ENCODE assay signal across 1 cellular context in the genomic region with DNA sequence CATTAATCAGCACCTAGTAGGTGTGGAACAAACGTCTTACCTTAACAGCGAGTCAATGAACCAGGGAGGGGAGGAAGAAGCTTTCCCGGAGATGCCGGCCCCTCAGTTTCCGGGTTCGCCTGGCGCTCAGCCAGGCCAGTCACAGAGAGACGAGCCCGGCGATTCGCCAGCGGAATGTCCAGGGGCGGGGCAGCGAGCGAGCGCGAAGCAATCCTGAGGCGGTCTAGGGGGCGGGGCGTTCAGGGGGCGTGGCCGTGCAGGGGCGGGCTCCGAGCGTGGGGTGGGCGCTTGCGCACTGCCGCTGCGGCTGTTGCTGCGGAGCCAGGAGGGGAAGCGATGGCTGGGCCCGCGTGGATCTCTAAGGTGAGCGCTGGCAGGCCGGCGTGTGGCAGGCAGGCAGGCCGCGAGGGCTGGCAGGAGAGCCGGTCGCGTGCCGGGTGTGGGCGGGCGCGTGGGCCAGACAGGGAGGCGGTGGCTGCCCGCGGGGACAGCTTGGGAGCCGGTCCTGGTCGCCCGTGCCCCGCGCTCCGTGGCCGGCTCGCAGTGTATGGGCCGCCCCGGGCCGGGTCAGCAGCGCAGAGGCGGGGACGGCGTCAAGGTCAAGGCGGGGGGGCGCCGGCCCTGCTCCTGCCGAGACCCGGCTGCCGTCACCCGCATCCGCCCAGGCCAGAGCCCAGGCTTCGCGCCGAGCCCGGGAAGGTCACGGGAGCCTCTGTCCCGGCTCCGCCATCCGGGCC.
TF ChIP-seq lines count a peak whose summit lies in the region.

TSS of gene IDH3A (plus strand) at position 295 of the 737 bp plus-strand sequence. CDS start at position 337, 42 bp downstream.

TF ChIP-seq in HepG2, 621 proteins besides CTCF, POLR2A, EP300 and RAD21 (continued from another document and continues in another):
- TF ChIP-seq PTBP1 (IDR thresholded peaks at IDR 0.05; ENCODE audit: low read depth, low read length, poor library complexity, severe bottlenecking) (no peak), ZNF121 (CRISPR knock-in tag; IDR thresholded peaks at IDR 0.05) (no peak), ZNF781 (CRISPR knock-in tag; IDR thresholded peaks at IDR 0.05; ENCODE audit: borderline replicate concordance, not compliant biosample characterization) (no peak), ZNF543 (CRISPR knock-in tag; IDR thresholded peaks at IDR 0.05) (no peak), CENPX (CRISPR knock-in tag; IDR thresholded peaks at IDR 0.05) (no peak), ZNF83 (CRISPR knock-in tag; IDR thresholded peaks at IDR 0.05; ENCODE audit: borderline replicate concordance) (no peak), NFKBIZ (CRISPR knock-in tag; IDR thresholded peaks at IDR 0.05) (0 out of 2 replicates have a peak, but pooled peaks have one; percentile 8), MAFF (IDR thresholded peaks at IDR 0.05; ENCODE audit: low read depth, low read length) (no peak), ZNF552 (CRISPR knock-in tag; IDR thresholded peaks at IDR 0.05; ENCODE audit: borderline replicate concordance) (no peak), ADNP (CRISPR knock-in tag; IDR thresholded peaks at IDR 0.05) (no peak), ZNF773 (CRISPR knock-in tag; IDR thresholded peaks at IDR 0.05; ENCODE audit: borderline replicate concordance) (no peak), ZNF318 (CRISPR knock-in tag; IDR thresholded peaks at IDR 0.05) (no peak), CCDC6 (CRISPR knock-in tag; IDR thresholded peaks at IDR 0.05) (peak; percentile 86; the same call in 1 of the 2 replicates), ZFP41 (CRISPR knock-in tag; IDR thresholded peaks at IDR 0.05; ENCODE audit: borderline replicate concordance) (no peak), NFE2L2 (IDR thresholded peaks at IDR 0.05; ENCODE audit: low read length) (no peak), ZNF441 (CRISPR knock-in tag; IDR thresholded peaks at IDR 0.05; ENCODE audit: borderline replicate concordance) (peak; percentile 69), JUN (CRISPR knock-in tag; IDR thresholded peaks at IDR 0.05) (0 out of 2 replicates have a peak, but pooled peaks have one; percentile 21), ESRRA (CRISPR knock-in tag; IDR thresholded peaks at IDR 0.05; ENCODE audit: low read depth) (peak; percentile 71; the same call in 1 of the 2 replicates), HNRNPLL (IDR thresholded peaks at IDR 0.05; ENCODE audit: low read depth, low read length, poor library complexity, severe bottlenecking) (no peak), NFYB (CRISPR knock-in tag; IDR thresholded peaks at IDR 0.05) (peak; percentile 76), ZNF292 (CRISPR knock-in tag; IDR thresholded peaks at IDR 0.05; ENCODE audit: borderline replicate concordance, low read depth) (no peak), AKAP8 (CRISPR knock-in tag; IDR thresholded peaks at IDR 0.05) (no peak), ARNTL (CRISPR knock-in tag; IDR thresholded peaks at IDR 0.05) (no peak), KDM5B (CRISPR knock-in tag; IDR thresholded peaks at IDR 0.05; ENCODE audit: borderline replicate concordance) (no peak), ERF (CRISPR knock-in tag; IDR thresholded peaks at IDR 0.05) (peak; percentile 23; the same call in 1 of the 2 replicates), TSC22D2 (CRISPR knock-in tag; IDR thresholded peaks at IDR 0.05; ENCODE audit: borderline replicate concordance) (0 out of 2 replicates have a peak, but pooled peaks have one; percentile 32), MEIS2 (CRISPR knock-in tag; IDR thresholded peaks at IDR 0.05) (no peak), KMT2B (CRISPR knock-in tag; IDR thresholded peaks at IDR 0.05) (no peak; the same call in 1 of the 2 replicates), PPARG (CRISPR knock-in tag; conservative IDR thresholded peaks at IDR 0.05) (no peak), BRF2 (CRISPR knock-in tag; IDR thresholded peaks at IDR 0.05) (no peak), ZBTB1 (CRISPR knock-in tag; IDR thresholded peaks at IDR 0.05; ENCODE audit: borderline replicate concordance) (no peak), ZMYM4 (CRISPR knock-in tag; IDR thresholded peaks at IDR 0.05) (no peak; the same call in 1 of the 2 replicates), ZNF12 (CRISPR knock-in tag; IDR thresholded peaks at IDR 0.05) (no peak), ZNF775 (CRISPR knock-in tag; IDR thresholded peaks at IDR 0.05; ENCODE audit: borderline replicate concordance) (no peak), SCMH1 (CRISPR knock-in tag; IDR thresholded peaks at IDR 0.05; ENCODE audit: borderline replicate concordance) (no peak), YEATS4 (CRISPR knock-in tag; IDR thresholded peaks at IDR 0.05; ENCODE audit: borderline replicate concordance) (peak; percentile 42; the same call in 1 of the 2 replicates)
- TF ChIP-seq, protein P1, sequence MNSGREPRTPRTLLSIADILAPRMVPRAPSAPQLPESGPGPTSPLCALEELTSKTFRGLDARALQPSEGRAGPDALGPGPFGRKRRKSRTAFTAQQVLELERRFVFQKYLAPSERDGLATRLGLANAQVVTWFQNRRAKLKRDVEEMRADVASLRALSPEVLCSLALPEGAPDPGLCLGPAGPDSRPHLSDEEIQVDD (CRISPR knock-in tag; IDR thresholded peaks at IDR 0.05; ENCODE audit: borderline replicate concordance), result peak; percentile 38; the same call in 1 of the 2 replicates
- TF ChIP-seq, protein P2, sequence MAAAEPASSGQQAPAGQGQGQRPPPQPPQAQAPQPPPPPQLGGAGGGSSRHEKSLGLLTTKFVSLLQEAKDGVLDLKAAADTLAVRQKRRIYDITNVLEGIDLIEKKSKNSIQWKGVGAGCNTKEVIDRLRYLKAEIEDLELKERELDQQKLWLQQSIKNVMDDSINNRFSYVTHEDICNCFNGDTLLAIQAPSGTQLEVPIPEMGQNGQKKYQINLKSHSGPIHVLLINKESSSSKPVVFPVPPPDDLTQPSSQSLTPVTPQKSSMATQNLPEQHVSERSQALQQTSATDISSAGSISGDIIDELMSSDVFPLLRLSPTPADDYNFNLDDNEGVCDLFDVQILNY (CRISPR knock-in tag; conservative IDR thresholded peaks at IDR 0.05), result no peak
- TF ChIP-seq, protein P3, sequence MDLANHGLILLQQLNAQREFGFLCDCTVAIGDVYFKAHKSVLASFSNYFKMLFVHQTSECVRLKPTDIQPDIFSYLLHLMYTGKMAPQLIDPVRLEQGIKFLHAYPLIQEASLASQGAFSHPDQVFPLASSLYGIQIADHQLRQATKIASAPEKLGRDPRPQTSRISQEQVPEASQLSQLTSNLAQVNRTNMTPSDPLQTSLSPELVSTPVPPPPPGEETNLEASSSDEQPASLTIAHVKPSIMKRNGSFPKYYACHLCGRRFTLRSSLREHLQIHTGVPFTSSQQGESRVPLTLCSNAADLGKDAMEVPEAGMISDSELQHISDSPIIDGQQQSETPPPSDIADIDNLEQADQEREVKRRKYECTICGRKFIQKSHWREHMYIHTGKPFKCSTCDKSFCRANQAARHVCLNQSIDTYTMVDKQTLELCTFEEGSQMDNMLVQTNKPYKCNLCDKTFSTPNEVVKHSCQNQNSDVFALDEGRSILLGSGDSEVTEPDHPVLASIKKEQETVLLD (CRISPR knock-in tag; IDR thresholded peaks at IDR 0.05; ENCODE audit: low read depth), result no peak
- TF ChIP-seq, protein P4, sequence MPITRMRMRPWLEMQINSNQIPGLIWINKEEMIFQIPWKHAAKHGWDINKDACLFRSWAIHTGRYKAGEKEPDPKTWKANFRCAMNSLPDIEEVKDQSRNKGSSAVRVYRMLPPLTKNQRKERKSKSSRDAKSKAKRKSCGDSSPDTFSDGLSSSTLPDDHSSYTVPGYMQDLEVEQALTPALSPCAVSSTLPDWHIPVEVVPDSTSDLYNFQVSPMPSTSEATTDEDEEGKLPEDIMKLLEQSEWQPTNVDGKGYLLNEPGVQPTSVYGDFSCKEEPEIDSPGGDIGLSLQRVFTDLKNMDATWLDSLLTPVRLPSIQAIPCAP (CRISPR knock-in tag; IDR thresholded peaks at IDR 0.05; ENCODE audit: low read depth), result no peak
- TF ChIP-seq, protein P5, sequence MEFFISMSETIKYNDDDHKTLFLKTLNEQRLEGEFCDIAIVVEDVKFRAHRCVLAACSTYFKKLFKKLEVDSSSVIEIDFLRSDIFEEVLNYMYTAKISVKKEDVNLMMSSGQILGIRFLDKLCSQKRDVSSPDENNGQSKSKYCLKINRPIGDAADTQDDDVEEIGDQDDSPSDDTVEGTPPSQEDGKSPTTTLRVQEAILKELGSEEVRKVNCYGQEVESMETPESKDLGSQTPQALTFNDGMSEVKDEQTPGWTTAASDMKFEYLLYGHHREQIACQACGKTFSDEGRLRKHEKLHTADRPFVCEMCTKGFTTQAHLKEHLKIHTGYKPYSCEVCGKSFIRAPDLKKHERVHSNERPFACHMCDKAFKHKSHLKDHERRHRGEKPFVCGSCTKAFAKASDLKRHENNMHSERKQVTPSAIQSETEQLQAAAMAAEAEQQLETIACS (CRISPR knock-in tag; IDR thresholded peaks at IDR 0.05), result no peak
- TF ChIP-seq, protein P6, sequence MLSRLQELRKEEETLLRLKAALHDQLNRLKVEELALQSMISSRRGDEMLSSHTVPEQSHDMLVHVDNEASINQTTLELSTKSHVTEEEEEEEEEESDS (CRISPR knock-in tag; IDR thresholded peaks at IDR 0.05; ENCODE audit: borderline replicate concordance), result 0 out of 2 replicates have a peak, but pooled peaks have one; percentile 54
